In the genomic region with DNA sequence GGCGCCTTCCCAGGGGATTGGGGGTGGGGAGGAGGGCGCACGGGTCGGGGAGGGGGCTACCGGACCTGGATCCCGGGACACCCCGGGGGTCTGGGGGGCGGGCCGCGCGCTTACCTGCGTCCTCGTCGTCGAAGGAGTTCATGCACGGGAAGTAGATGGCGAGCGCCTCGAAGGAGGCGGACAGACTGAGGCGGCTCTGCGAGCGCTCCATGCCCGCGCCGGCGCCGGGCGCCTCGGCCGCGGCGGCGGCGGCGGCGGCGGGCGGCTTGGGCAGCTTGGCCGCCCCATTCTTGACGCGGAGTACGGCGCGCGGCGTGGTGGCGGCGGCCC, we compare ENCODE assay signal across 13 cellular contexts. TPM values are rescaled to one million over a fixed set of nuclear protein-coding genes. Genes with fewer than 3 reads are reported as not detected.
A peak's percentile ranks its signal among the peaks of the same experiment; 100 is the strongest.
DNase-seq lines count a peak whose midpoint lies in the region; ATAC-seq, FAIRE-seq and TF ChIP-seq lines count a peak whose summit lies in the region.
"Had no signal": no experiment of that assay in that cellular context is flagged by ENCODE, and none has a peak within 500 bp of the region (broad histone marks: within the 10 kb centered on the region; RNA-seq: fewer than 3 reads in every experiment).

No MANE protein-coding gene starts in this region.

- H3K27me3 ChIP-seq in HUES64 (ENCODE audit: insufficient read depth, low read length) (peaks cover 59% of the 10 kb centered on the region), endothelial cell of umbilical vein (ENCODE audit: control insufficient read depth in 2 of 2, insufficient read depth in 2 of 2, low read length in 2 of 2) (peaks cover 45 to 47% of the 10 kb centered on the region in 2 experiments), neuronal stem cell (ENCODE audit: control insufficient read depth in 3 of 3, insufficient read depth in 3 of 3, low read depth in 1 of 3, low read length in 3 of 3) (peaks cover 12 to 63% (median 51%) of the 10 kb centered on the region in 3 experiments)

- H3K27ac ChIP-seq in HUES64 (ENCODE audit: low read depth, low read length), result no peak overlapping the region
- H3K27ac ChIP-seq in endothelial cell of umbilical vein (ENCODE audit: insufficient read depth, low read depth, low read length), result no peak overlapping the region
- H3K27ac ChIP-seq in neuronal stem cell (replicated peaks; ENCODE audit: low read length), result no peak overlapping the region
- H3K27ac ChIP-seq: spleen had no signal

- H3K4me2 ChIP-seq in endothelial cell of umbilical vein (ENCODE audit: insufficient read depth, low read length), result no peak overlapping the region
- H3K4me2 ChIP-seq in neuronal stem cell (ENCODE audit: insufficient read depth, low read length, poor library complexity, severe bottlenecking), result peak overlapping the region; percentile 89

- H3K4me3 Mint-ChIP-seq in Calu3 (ENCODE audit: low read depth, unreplicated experiment), result peak overlapping the region; percentile 64

- FAIRE-seq in endothelial cell of umbilical vein (lab: Jason Lieb, UNC), result no peak
- FAIRE-seq: GM19239 had no signal

- peak overlapping the region; percentile 78 for H2BK120ac ChIP-seq in neuronal stem cell (ENCODE audit: low read depth, low read length)

- H2BK5ac ChIP-seq in neuronal stem cell (ENCODE audit: low read length), result no peak overlapping the region

- H3K36me3 ChIP-seq in HUES64 (ENCODE audit: insufficient read depth, low read length) (no peaks in the 10 kb centered on the region), endothelial cell of umbilical vein (ENCODE audit: control insufficient read depth in 2 of 2, extremely low read depth in 1 of 2, insufficient read depth in 2 of 2, low read length in 2 of 2) (no peaks in the 10 kb centered on the region), neuronal stem cell (replicated peaks in 1 of 2; ENCODE audit: control insufficient read depth in 2 of 2, insufficient read depth in 2 of 2, low read length in 2 of 2) (no peaks in the 10 kb centered on the region)
- H3K36me3 ChIP-seq: spleen had no signal

- peak overlapping the region; percentile 58 for H3K18ac ChIP-seq in neuronal stem cell (ENCODE audit: low read length)

- no peaks in the 10 kb centered on the region for H4K20me1 ChIP-seq in endothelial cell of umbilical vein (replicated peaks; ENCODE audit: control insufficient read depth, extremely low read depth, insufficient read depth, low read length)

- H3K27ac Mint-ChIP-seq in Calu3 (ENCODE audit: unreplicated experiment), result no peak overlapping the region

- TF ChIP-seq CTCF in Calu3 (IDR thresholded peaks at IDR 0.05; ENCODE audit: unreplicated experiment), result no peak
- no peak for TF ChIP-seq CTCF in endothelial cell of umbilical vein (IDR thresholded peaks at IDR 0.05; ENCODE audit: extremely low read depth in 1 of 2, insufficient read depth in 1 of 2, low read depth in 1 of 2, low read length in 2 of 2)

- under 1% methylated on average over 49 of the region's 49 CpGs for WGBS in HUES64
- WGBS in neuronal stem cell (ENCODE audit: extremely low coverage in 2 of 2, insufficient read length in 2 of 2, insufficient replicate concordance in 1 of 2), 2 donors, result no CpG with 5 or more reads among the region's 49 CpGs

- intact Hi-C loops in Calu3 (cut with micrococcal nuclease; ENCODE audit: unreplicated experiment) (no loop called here), endothelial cell of umbilical vein (cut with micrococcal nuclease) (no loop called here)

- H3K4me1 ChIP-seq in HUES64 (ENCODE audit: insufficient read depth, low read length), result peaks cover 3% of the 10 kb centered on the region; the same call in 1 of the 2 replicates
- H3K4me1 ChIP-seq in endothelial cell of umbilical vein (ENCODE audit: control insufficient read depth, extremely low read depth, insufficient read depth, low read length), result no peaks in the 10 kb centered on the region
- peaks cover 9 to 10% of the 10 kb centered on the region in 2 donors for H3K4me1 ChIP-seq in neuronal stem cell (ENCODE audit: control insufficient read depth in 2 of 2, insufficient read depth in 1 of 2, low read depth in 1 of 2, low read length in 2 of 2)

- H3K9me1 ChIP-seq in endothelial cell of umbilical vein (replicated peaks; ENCODE audit: control insufficient read depth, extremely low read depth, insufficient read depth, low read length), result no peaks in the 10 kb centered on the region

- H3K4me1 Mint-ChIP-seq in Calu3 (ENCODE audit: low read depth, unreplicated experiment), result peaks cover 5% of the 10 kb centered on the region

- no peak overlapping the region for H2AFZ ChIP-seq in endothelial cell of umbilical vein (ENCODE audit: low read depth, low read length)
- H2AFZ ChIP-seq in neuronal stem cell (ENCODE audit: low read length), result peak overlapping the region; percentile 65

- H3K14ac ChIP-seq in neuronal stem cell (ENCODE audit: low read length), result no peak overlapping the region

- H3K27me3 Mint-ChIP-seq in Calu3 (ENCODE audit: unreplicated experiment), result peaks cover 88% of the 10 kb centered on the region

- POLR2A ChIA-PET in endothelial cell of umbilical vein (lab: Charles Lee), result no interaction called here

- H2BK15ac ChIP-seq in neuronal stem cell (ENCODE audit: low read length), result no peak overlapping the region

- CTCF ChIA-PET in Calu3 (lab: Charles Lee), result interaction anchor here (0.5 kb wide), 1 partner anchor 63 kb away, joined by 3 read pairs; no protein-coding TSS in a partner anchor
- CTCF ChIA-PET in endothelial cell of umbilical vein (lab: Charles Lee), result no interaction called here

- H3K23ac ChIP-seq in neuronal stem cell (ENCODE audit: low read depth, low read length, poor library complexity), result no peak overlapping the region

- H3K9me3 Mint-ChIP-seq in Calu3 (ENCODE audit: low read depth, unreplicated experiment), result no peaks in the 10 kb centered on the region

- no peak overlapping the region for H4K91ac ChIP-seq in neuronal stem cell (ENCODE audit: low read depth, low read length, poor library complexity)

- dilution Hi-C loops in endothelial cell of umbilical vein (cut with MboI; ENCODE audit: extremely low pct_ligation_motif_present, low sequenced_read_pairs), result no loop called here

- H3K4me3 ChIP-seq in HUES64 (ENCODE audit: low read length) (peak overlapping the region; percentile 67), endothelial cell of umbilical vein (replicated peaks in 1 of 3; ENCODE audit: insufficient read depth in 1 of 3, low read depth in 1 of 3, low read length in 3 of 3) (no peak overlapping the region), neuronal stem cell (ENCODE audit: low read length in 2 of 2) (peak overlapping the region; percentile 32 to 80)

- H3K9ac ChIP-seq in HUES64 (ENCODE audit: low read depth, low read length) (no peak overlapping the region; the same call in 1 of the 2 replicates), endothelial cell of umbilical vein (replicated peaks; ENCODE audit: extremely low read depth, insufficient read depth, low read length) (no peak overlapping the region), neuronal stem cell (ENCODE audit: low read depth, low read length, poor library complexity) (no peak overlapping the region)

- ATAC-seq in HG03565 (IDR thresholded peaks at IDR 0.05; ENCODE audit: unreplicated experiment), result no peak

- no peak overlapping the region for H2AK5ac ChIP-seq in neuronal stem cell (ENCODE audit: low read depth, low read length)

- H3K36me3 Mint-ChIP-seq in Calu3 (ENCODE audit: insufficient read depth, unreplicated experiment), result peaks cover 8% of the 10 kb centered on the region

- no peaks in the 10 kb centered on the region for H3K79me2 ChIP-seq in endothelial cell of umbilical vein (ENCODE audit: control insufficient read depth, insufficient read depth, low read length)

- DNase-seq in Calu3, result peak; percentile 19
- DNase-seq in endothelial cell of umbilical vein (ENCODE audit: low read depth, low spot score), result no peak
- DNase-seq in neuronal stem cell (ENCODE audit: low spot score), result no peak
- DNase-seq in activated gamma-delta T cell (lab: John Stamatoyannopoulos, UW), result no peak
- DNase-seq in DMS153 treated with DMSO at 0.1 percent for 48 hours (lab: John Stamatoyannopoulos, UW; ENCODE audit: unreplicated experiment), result no peak
- DNase-seq in 8988T, result no peak
- DNase-seq: NCI-H446 treated with DMSO at 0.1 percent for 48 hours, spleen, T1000 had no signal

- H4K8ac ChIP-seq in neuronal stem cell (ENCODE audit: low read depth, low read length), result no peak overlapping the region

- BruUV-seq in Calu3 (replicated peaks; lab: Mats Ljungman, UMichigan) (no TSS peak), endothelial cell of umbilical vein (replicated peaks; lab: Mats Ljungman, UMichigan) (no TSS peak)

- no peaks in the 10 kb centered on the region for H3K9me3 ChIP-seq in HUES64 (ENCODE audit: insufficient read depth, low read depth, low read length)
- H3K9me3 ChIP-seq in endothelial cell of umbilical vein (replicated peaks; ENCODE audit: control insufficient read depth, insufficient read depth, low read length), result no peaks in the 10 kb centered on the region
- peaks cover 5 to 9% of the 10 kb centered on the region in 2 donors for H3K9me3 ChIP-seq in neuronal stem cell (replicated peaks in 1 of 2; ENCODE audit: control insufficient read depth in 2 of 2, insufficient read depth in 1 of 2, low read depth in 1 of 2, low read length in 2 of 2)

- no peak overlapping the region for H3K4ac ChIP-seq in neuronal stem cell (ENCODE audit: low read length)

- no peaks in the 10 kb centered on the region for H3K79me1 ChIP-seq in neuronal stem cell (ENCODE audit: low read depth, low read length)

- TF ChIP-seq POLR2A in endothelial cell of umbilical vein (IDR thresholded peaks at IDR 0.05; ENCODE audit: low read depth, low read length), result no peak

- no peak overlapping the region for H2BK12ac ChIP-seq in neuronal stem cell (ENCODE audit: low read length)

TF ChIP-seq in endothelial cell of umbilical vein, 7 proteins besides CTCF, POLR2A, EP300 and RAD21:
- peak; percentile 51 for TF ChIP-seq EZH2 (IDR thresholded peaks at IDR 0.05; ENCODE audit: borderline replicate concordance, low read depth, low read length, severe bottlenecking)
- TF ChIP-seq, protein P1, sequence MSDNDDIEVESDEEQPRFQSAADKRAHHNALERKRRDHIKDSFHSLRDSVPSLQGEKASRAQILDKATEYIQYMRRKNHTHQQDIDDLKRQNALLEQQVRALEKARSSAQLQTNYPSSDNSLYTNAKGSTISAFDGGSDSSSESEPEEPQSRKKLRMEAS (IDR thresholded peaks at IDR 0.05; ENCODE audit: insufficient read depth, insufficient read length), result no peak

RNA-seq across cellular contexts. Expression of a gene that starts 0.3 kb away (rescaled TPM):
- 0.40 and 0.91 TPM in 2 replicates for total RNA-seq in Calu3 (2022)
- polyA plus RNA-seq in HUES64 (2013, experiment 1 of 2), result 7.1 TPM
- polyA plus RNA-seq in HUES64 (2013, experiment 2 of 2), result 9.7 TPM
- not detected in 2 replicates for total RNA-seq in endothelial cell of umbilical vein
- polyA plus RNA-seq in endothelial cell of umbilical vein, result not detected in 2 replicates
- polyA plus RNA-seq in endothelial cell of umbilical vein (2011; cell fraction: cytosol; rRNA removed), result not detected in 2 replicates
- not detected in 2 replicates for polyA plus RNA-seq in endothelial cell of umbilical vein (2011; cell fraction: nucleus; rRNA removed)
- not detected in 2 replicates for polyA plus RNA-seq in endothelial cell of umbilical vein (2012)
- not detected in 2 replicates for polyA minus RNA-seq in endothelial cell of umbilical vein
- 4.4 TPM for polyA minus RNA-seq in endothelial cell of umbilical vein (2011; cell fraction: cytosol; rRNA and poly(A)+ RNA removed)
- polyA minus RNA-seq in endothelial cell of umbilical vein (2011; cell fraction: nucleus; rRNA and poly(A)+ RNA removed), result not detected in 2 replicates
- polyA plus RNA-seq in neuronal stem cell (2013, experiment 1 of 2), result 2.9 TPM
- 3.0 TPM for polyA plus RNA-seq in neuronal stem cell (2013, experiment 2 of 2)
- total RNA-seq: myocyte, spleen had no signal

Comparison
In these comparisons a context has a peak if more than half of its experiments do, and no peak if none do; other contexts are left out.
1. H3K4me3 ChIP-seq: peak in HUES64 (single experiment) and neuronal stem cell (2 of 2); none in endothelial cell of umbilical vein (0 of 3).